Comparison of ENCODE assay signal across 8 cellular contexts in the genomic region with DNA sequence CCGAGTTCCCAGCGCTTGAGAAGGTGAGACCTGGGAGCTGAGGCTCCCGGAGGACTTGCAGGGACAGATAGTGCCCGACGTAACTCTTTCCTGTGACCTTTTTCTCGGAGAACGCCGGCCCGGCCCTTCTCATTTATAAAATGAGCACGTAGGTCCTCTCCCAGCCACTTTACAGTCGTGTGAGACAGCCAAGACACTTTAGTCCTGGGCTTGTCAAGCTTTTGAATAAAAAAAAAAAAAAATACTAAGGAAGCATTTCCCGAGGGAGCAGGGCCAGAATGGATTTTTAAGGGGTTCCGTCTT.
DNase-seq lines count a peak whose midpoint lies in the region; FAIRE-seq and TF ChIP-seq lines count a peak whose summit lies in the region.

No MANE protein-coding gene starts in this region.

- H3K36me3 ChIP-seq in SK-N-MC (ENCODE audit: insufficient read depth, low read length): no peaks in the 10 kb centered on the region

- TF ChIP-seq CTCF in GM12864 (IDR thresholded peaks at IDR 0.05; ENCODE audit: low read depth, low read length, missing control alignments) (no peak), fibroblast of mammary gland (conservative IDR thresholded peaks at IDR 0.05; ENCODE audit: control insufficient read depth, insufficient read depth, low read depth, low read length) (no peak), retinal pigment epithelial cell (conservative IDR thresholded peaks at IDR 0.05; ENCODE audit: low read depth, low read length) (no peak)

- FAIRE-seq in urothelium cell line (lab: Jason Lieb, UNC): no peak

- H3K27ac ChIP-seq in SK-N-MC: no peak overlapping the region

- no peak for DNase-seq in GM12864 (ENCODE audit: low read depth)
- no peak for DNase-seq in SK-N-MC (ENCODE audit: low read depth, low spot score)
- no peak for DNase-seq in fibroblast of mammary gland (ENCODE audit: low read depth)
- no peak for DNase-seq in retinal pigment epithelial cell (ENCODE audit: low read depth)
- no peak for DNase-seq in C1 segment of cervical spinal cord (lab: John Stamatoyannopoulos, UW)
- no peak for DNase-seq in urothelium cell line (ENCODE audit: low spot score)
- no peak for DNase-seq in NCI-H1930 (lab: John Stamatoyannopoulos, UW)
- DNase-seq in amygdala (lab: John Stamatoyannopoulos, UW): no peak

- H3K4me3 ChIP-seq in GM12864 (ENCODE audit: low read depth, low read length) (peak overlapping the region; percentile 51), SK-N-MC (peak overlapping the region; percentile 88), fibroblast of mammary gland (ENCODE audit: control insufficient read depth, low read depth, low read length) (peak overlapping the region; percentile 64), retinal pigment epithelial cell (ENCODE audit: low read length) (peak overlapping the region; percentile 84)

- H3K9ac ChIP-seq in SK-N-MC (ENCODE audit: insufficient read length): peak overlapping the region; percentile 41

- H3K9me3 ChIP-seq in SK-N-MC (ENCODE audit: low read depth, low read length): no peaks in the 10 kb centered on the region
